Comparison of ENCODE assay signal across 8 cellular contexts in the genomic region with DNA sequence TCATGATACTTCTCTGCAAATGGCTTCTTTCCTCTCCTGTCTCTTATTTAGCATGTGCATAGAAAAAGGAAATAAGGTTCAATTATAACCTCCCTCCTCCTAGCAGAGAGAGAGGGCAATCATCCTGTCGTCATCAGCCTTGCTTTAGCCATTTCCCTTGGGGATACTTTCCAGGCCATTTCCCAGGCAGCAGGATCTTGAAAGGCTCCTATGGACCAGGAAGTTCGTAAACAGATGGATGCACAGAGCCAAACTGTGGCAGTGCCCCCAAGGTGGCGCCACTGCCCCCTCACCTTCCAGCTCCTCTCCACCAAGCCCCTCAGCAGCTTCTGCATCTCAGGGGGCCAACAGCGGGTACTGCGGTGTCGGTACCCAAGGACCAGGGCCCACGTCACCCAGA.
A peak's percentile ranks its signal among the peaks of the same experiment; 100 is the strongest.
DNase-seq lines count a peak whose midpoint lies in the region; ATAC-seq and TF ChIP-seq lines count a peak whose summit lies in the region.

No MANE protein-coding gene starts in this region.

- ATAC-seq in activated naive CD8-positive, alpha-beta T cell treated with anti-CD3 and anti-CD28 coated beads, Interleukin-2, amount 10 ng/mL, durations not matched to agents 7 days and 5 days (ENCODE audit: low read depth): no peak

- no peaks in the 10 kb centered on the region for H3K36me3 ChIP-seq in Loucy (ENCODE audit: insufficient read depth, low read length)
- peaks cover 0 to 3% of the 10 kb centered on the region in 2 donors for H3K36me3 ChIP-seq in thyroid gland

- H3K27ac ChIP-seq in layer of hippocampus (ENCODE audit: low read depth, low read length): peak overlapping the region; percentile 35
- H3K27ac ChIP-seq in thyroid gland: no peak overlapping the region

- peak; percentile 62 for DNase-seq in DMS153 treated with DMSO at 0.1 percent for 48 hours (lab: John Stamatoyannopoulos, UW; ENCODE audit: unreplicated experiment)
- peak; percentile 38 for DNase-seq in activated naive CD8-positive, alpha-beta T cell treated with anti-CD3 and anti-CD28 coated beads, Interleukin-2, amount 10 ng/mL, durations not matched to agents 7 days and 5 days
- no peak for DNase-seq in stimulated activated naive CD4-positive, alpha-beta T cell (lab: John Stamatoyannopoulos, UW)
- no peak for DNase-seq in medulla oblongata (ENCODE audit: extremely low spot score)
- no peak for DNase-seq in thyroid gland
- no peak for DNase-seq in effector CD4-positive, alpha-beta T cell

- H3F3A ChIP-seq in Loucy (ENCODE audit: low read depth): no peaks in the 10 kb centered on the region

- peak overlapping the region; percentile 5 for H3K9ac ChIP-seq in Loucy (ENCODE audit: low read depth, low read length, poor library complexity, severe bottlenecking)

- no peak for TF ChIP-seq POLR2A in thyroid gland (IDR thresholded peaks at IDR 0.05)

- H3K27me3 ChIP-seq in Loucy (ENCODE audit: insufficient read depth, low read length, poor library complexity, severe bottlenecking) (no peaks in the 10 kb centered on the region), layer of hippocampus (ENCODE audit: control insufficient read depth, insufficient read depth, low read length) (no peaks in the 10 kb centered on the region), thyroid gland (no peaks in the 10 kb centered on the region)

- peaks cover 6% of the 10 kb centered on the region for H3K36me3 Mint-ChIP-seq in activated naive CD8-positive, alpha-beta T cell treated with anti-CD3 and anti-CD28 coated beads, Interleukin-2, amount 10 ng/mL, durations not matched to agents 7 days and 5 days

- H3K4me1 ChIP-seq in Loucy (ENCODE audit: insufficient read depth, low read length, poor library complexity, severe bottlenecking): peaks cover 15% of the 10 kb centered on the region
- peaks cover 0 to 18% of the 10 kb centered on the region in 2 donors for H3K4me1 ChIP-seq in thyroid gland

- no peak overlapping the region for H3K4me3 Mint-ChIP-seq in activated naive CD8-positive, alpha-beta T cell treated with anti-CD3 and anti-CD28 coated beads, Interleukin-2, amount 10 ng/mL, durations not matched to agents 7 days and 5 days

- peaks cover 41% of the 10 kb centered on the region for H3K4me1 Mint-ChIP-seq in activated naive CD8-positive, alpha-beta T cell treated with anti-CD3 and anti-CD28 coated beads, Interleukin-2, amount 10 ng/mL, durations not matched to agents 7 days and 5 days

- H3K9me3 ChIP-seq in Loucy (ENCODE audit: insufficient read depth, low read depth, low read length): no peaks in the 10 kb centered on the region
- no peaks in the 10 kb centered on the region for H3K9me3 ChIP-seq in thyroid gland

- H3K4me3 ChIP-seq in Loucy (ENCODE audit: low read length, poor library complexity, severe bottlenecking) (no peak overlapping the region), thyroid gland (replicated peaks in 1 of 3) (no peak overlapping the region)

- no peaks in the 10 kb centered on the region for H4K20me1 ChIP-seq in Loucy (ENCODE audit: insufficient read depth, low read length, poor library complexity, severe bottlenecking)

- POLR2A ChIA-PET in activated naive CD8-positive, alpha-beta T cell treated with anti-CD3 and anti-CD28 coated beads, Interleukin-2, amount 10 ng/mL, durations not matched to agents 7 days and 5 days (lab: Charles Lee): no interaction called here

- no peaks in the 10 kb centered on the region for H3K79me2 ChIP-seq in Loucy (ENCODE audit: insufficient read depth, low read length)

- no peaks in the 10 kb centered on the region for H3K9me2 ChIP-seq in Loucy (replicated peaks; ENCODE audit: low read depth, low read length)

- H3K4me2 ChIP-seq in Loucy (ENCODE audit: low read depth, low read length, poor library complexity, severe bottlenecking): no peak overlapping the region

- H2AFZ ChIP-seq in Loucy (ENCODE audit: low read length): peak overlapping the region; percentile 96

- H3K9me3 Mint-ChIP-seq in activated naive CD8-positive, alpha-beta T cell treated with anti-CD3 and anti-CD28 coated beads, Interleukin-2, amount 10 ng/mL, durations not matched to agents 7 days and 5 days: peaks cover 3% of the 10 kb centered on the region

- peak overlapping the region; percentile 71 for H3K27ac Mint-ChIP-seq in activated naive CD8-positive, alpha-beta T cell treated with anti-CD3 and anti-CD28 coated beads, Interleukin-2, amount 10 ng/mL, durations not matched to agents 7 days and 5 days

- 68 to 70% methylated on average over 7 of the region's 7 CpGs for WGBS in thyroid gland, 2 donors

- intact Hi-C loops in thyroid gland (cut with DNase I): no loop called here

- H3K27me3 Mint-ChIP-seq in activated naive CD8-positive, alpha-beta T cell treated with anti-CD3 and anti-CD28 coated beads, Interleukin-2, amount 10 ng/mL, durations not matched to agents 7 days and 5 days: no peaks in the 10 kb centered on the region

- TF ChIP-seq CTCF in Loucy (conservative IDR thresholded peaks at IDR 0.05; ENCODE audit: low read length) (peak; percentile 77), thyroid gland (IDR thresholded peaks at IDR 0.05) (peak in 1 of 6 experiments; percentile 16)

Comparison
In these comparisons a context has a peak if more than half of its experiments do, and no peak if none do; other contexts are left out.
1. DNase-seq: peak in DMS153 treated with DMSO at 0.1 percent for 48 hours (single experiment) and activated naive CD8-positive, alpha-beta T cell treated with anti-CD3 and anti-CD28 coated beads, Interleukin-2, amount 10 ng/mL, durations not matched to agents 7 days and 5 days (single experiment); none in stimulated activated naive CD4-positive, alpha-beta T cell (0 of 6), medulla oblongata (single experiment), thyroid gland (0 of 2) and effector CD4-positive, alpha-beta T cell (single experiment).